In the genomic region with DNA sequence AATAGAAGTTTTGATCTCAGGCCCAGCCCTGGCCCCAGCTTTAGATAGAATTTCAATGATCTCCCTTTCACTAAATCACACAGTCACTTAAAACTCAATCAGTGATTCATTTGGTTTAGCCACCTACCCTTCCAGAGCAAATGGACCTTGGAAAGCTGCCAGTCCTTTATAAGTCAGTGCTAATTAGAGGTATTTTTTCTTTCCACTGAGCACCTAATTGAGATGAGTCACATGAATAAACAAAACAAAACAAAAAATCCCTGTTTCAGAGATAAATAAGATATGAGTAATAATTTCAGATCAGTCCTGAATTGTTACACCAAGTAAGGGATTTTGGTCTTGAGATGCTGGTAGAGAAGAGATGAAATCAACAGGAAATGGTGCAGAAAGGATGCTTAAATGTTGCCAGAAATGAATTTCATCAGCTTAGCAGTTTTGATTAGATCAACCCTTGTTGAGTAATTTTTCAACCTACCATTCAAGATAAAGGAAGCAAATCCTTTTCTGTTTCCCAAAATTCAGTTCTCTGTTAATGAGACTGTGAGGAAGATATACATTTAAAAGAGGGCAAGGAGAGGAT, we compare ENCODE assay signal across 24 cellular contexts.
DNase-seq lines count a peak whose midpoint lies in the region; TF ChIP-seq lines count a peak whose summit lies in the region.
"Had no signal": no experiment of that assay in that cellular context is flagged by ENCODE, and none has a peak within 500 bp of the region (broad histone marks: within the 10 kb centered on the region; RNA-seq: fewer than 3 reads in every experiment).

No MANE protein-coding gene starts in this region.

- no peak overlapping the region for H3K4me3 ChIP-seq in fibroblast of villous mesenchyme (ENCODE audit: low read depth, low read length)
- H3K4me3 ChIP-seq: dorsolateral prefrontal cortex, heart right ventricle, suprapubic skin had no signal

- H3K4me3 Mint-ChIP-seq in HFFc6 = no peak overlapping the region
- H3K4me3 Mint-ChIP-seq: activated B cell treated with CpG ODN at 0.5 μM for 24 hours; activated CD8-positive, alpha-beta T cell treated with anti-CD3 and anti-CD28 coated beads for 36 hours; activated naive CD4-positive, alpha-beta T cell treated with anti-CD3 and anti-CD28 coated beads, Interleukin-2, amount 50 U/mL, for 24 hours; activated T-cell treated with anti-CD3 and anti-CD28 coated beads, Interleukin-2, amount 50 U/mL, for 4 hours; natural killer cell treated with Interleukin-12 subunit alpha and Interleukin-12 subunit beta and Interleukin-15 and Interleukin-18, amount 100 ng/mL, for 72 hours had no signal

- no peak for TF ChIP-seq CTCF in HFFc6 (IDR thresholded peaks at IDR 0.05)
- TF ChIP-seq CTCF in fibroblast of villous mesenchyme (IDR thresholded peaks at IDR 0.05; ENCODE audit: insufficient read depth, low read depth, low read length) = no peak

- peaks cover 10% of the 10 kb centered on the region for H3K4me1 Mint-ChIP-seq in HFFc6 (ENCODE audit: low read depth)
- H3K4me1 Mint-ChIP-seq: activated B cell treated with CpG ODN at 0.5 μM for 24 hours; activated naive CD4-positive, alpha-beta T cell treated with anti-CD3 and anti-CD28 coated beads, Interleukin-2, amount 50 U/mL, for 24 hours had no signal

- peaks cover 4% of the 10 kb centered on the region; the same call in 1 of the 2 replicates for H3K9me3 Mint-ChIP-seq in HFFc6

- no peaks in the 10 kb centered on the region; the same call in 1 of the 2 replicates for H3K36me3 Mint-ChIP-seq in HFFc6 (ENCODE audit: low read depth)
- H3K36me3 Mint-ChIP-seq: activated naive CD4-positive, alpha-beta T cell treated with anti-CD3 and anti-CD28 coated beads, Interleukin-2, amount 50 U/mL, for 24 hours; natural killer cell treated with Interleukin-12 subunit alpha and Interleukin-12 subunit beta and Interleukin-15 and Interleukin-18, amount 100 ng/mL, for 72 hours had no signal

- DNase-seq in COR-L47 (lab: John Stamatoyannopoulos, UW) = peak; percentile 21
- DNase-seq in HFFc6 = peak; percentile 3
- peak; percentile 8 for DNase-seq in amniotic epithelial cell (ENCODE audit: low read depth)
- peak; percentile 22 for DNase-seq in fibroblast of villous mesenchyme (ENCODE audit: low read depth)
- no peak for DNase-seq in C1 segment of cervical spinal cord (lab: John Stamatoyannopoulos, UW)
- no peak for DNase-seq in NCI-H1694 treated with DMSO at 0.1 percent for 48 hours (lab: John Stamatoyannopoulos, UW)
- no peak for DNase-seq in COLO668 (lab: John Stamatoyannopoulos, UW; ENCODE audit: unreplicated experiment)
- DNase-seq in AML-193 (lab: John Stamatoyannopoulos, UW) = no peak
- DNase-seq: activated B cell treated with CpG ODN at 0.5 μM for 24 hours; activated CD8-positive, alpha-beta T cell treated with anti-CD3 and anti-CD28 coated beads for 36 hours; activated T-cell treated with anti-CD3 and anti-CD28 coated beads, Interleukin-2, amount 50 U/mL, for 4 hours; BE2C; brain microvascular endothelial cell; dorsolateral prefrontal cortex; GOT3; heart right ventricle; islet precursor cell; NCI-H2029; NCI-H446 treated with DMSO at 0.1 percent for 48 hours; posterior cingulate gyrus; SHP77 had no signal

- peaks cover 2% of the 10 kb centered on the region for H3K27me3 Mint-ChIP-seq in HFFc6 (ENCODE audit: insufficient read depth)
- H3K27me3 Mint-ChIP-seq: activated B cell treated with CpG ODN at 0.5 μM for 24 hours; activated CD8-positive, alpha-beta T cell treated with anti-CD3 and anti-CD28 coated beads for 36 hours; activated naive CD4-positive, alpha-beta T cell treated with anti-CD3 and anti-CD28 coated beads, Interleukin-2, amount 50 U/mL, for 24 hours; natural killer cell treated with Interleukin-12 subunit alpha and Interleukin-12 subunit beta and Interleukin-15 and Interleukin-18, amount 100 ng/mL, for 72 hours had no signal

- H3K27ac Mint-ChIP-seq in HFFc6 = no peak overlapping the region
- H3K27ac Mint-ChIP-seq: activated B cell treated with CpG ODN at 0.5 μM for 24 hours; activated CD8-positive, alpha-beta T cell treated with anti-CD3 and anti-CD28 coated beads for 36 hours; activated naive CD4-positive, alpha-beta T cell treated with anti-CD3 and anti-CD28 coated beads, Interleukin-2, amount 50 U/mL, for 24 hours; natural killer cell treated with Interleukin-12 subunit alpha and Interleukin-12 subunit beta and Interleukin-15 and Interleukin-18, amount 100 ng/mL, for 72 hours had no signal

Comparison
In these comparisons a context has a peak if more than half of its experiments do, and no peak if none do; other contexts are left out.
1. DNase-seq: peak in COR-L47 (single experiment), HFFc6 (single experiment), amniotic epithelial cell (single experiment) and fibroblast of villous mesenchyme (single experiment); none in C1 segment of cervical spinal cord (0 of 14), NCI-H1694 treated with DMSO at 0.1 percent for 48 hours (single experiment), COLO668 (single experiment) and AML-193 (0 of 2).